In genomic region chr11:95835768-95836488, GRCh38 we compare ENCODE assay signal across 8 cellular contexts. TPM values are rescaled to one million over a fixed set of nuclear protein-coding genes. Genes with fewer than 3 reads are reported as not detected.
DNase-seq lines count a peak whose midpoint lies in the region; ATAC-seq and TF ChIP-seq lines count a peak whose summit lies in the region.

No MANE protein-coding gene starts in this region.

- H3K27me3 ChIP-seq in SU-DHL-6 (ENCODE audit: low read length) (no peaks in the 10 kb centered on the region), adrenal gland (no peaks in the 10 kb centered on the region), left ventricle myocardium inferior (ENCODE audit: low read depth) (no peaks in the 10 kb centered on the region)

- H3F3A ChIP-seq in SU-DHL-6 (ENCODE audit: insufficient read depth), result 0 out of 2 replicates have a peak, but pooled peaks cover 2% of the 10 kb centered on the region

- no peak overlapping the region for H3K9ac ChIP-seq in SU-DHL-6 (ENCODE audit: low read length)

- H3K79me2 ChIP-seq in SU-DHL-6 (ENCODE audit: insufficient read depth, low read length), result no peaks in the 10 kb centered on the region

- no peak overlapping the region for H3K4me2 ChIP-seq in SU-DHL-6 (ENCODE audit: low read depth, low read length, poor library complexity, severe bottlenecking)

- ATAC-seq in HG02623 (IDR thresholded peaks at IDR 0.05; ENCODE audit: unreplicated experiment), result peak; percentile 88

- H3K4me1 ChIP-seq in adrenal gland (replicated peaks in 1 of 2) (peaks cover 0 to 4% of the 10 kb centered on the region in 2 donors), left ventricle myocardium inferior (peaks cover 5% of the 10 kb centered on the region)

- H3K4me3 ChIP-seq in SU-DHL-6 (ENCODE audit: insufficient read depth, low read length, poor library complexity, severe bottlenecking) (no peak overlapping the region), adrenal gland (no peak overlapping the region), left ventricle myocardium inferior (no peak overlapping the region), retinal pigment epithelial cell (ENCODE audit: low read length) (no peak overlapping the region)

- no peak overlapping the region for H2AFZ ChIP-seq in SU-DHL-6 (ENCODE audit: low read depth, low read length, severe bottlenecking)

- peaks cover 51% of the 10 kb centered on the region; the same call in 1 of the 2 replicates for H3K36me3 ChIP-seq in SU-DHL-6 (ENCODE audit: low read length)
- peaks cover 0 to 27% of the 10 kb centered on the region in 2 donors for H3K36me3 ChIP-seq in adrenal gland (replicated peaks in 1 of 2)
- H3K36me3 ChIP-seq in left ventricle myocardium inferior, result peaks cover 74% of the 10 kb centered on the region

- TF ChIP-seq CTCF in GM12874 (IDR thresholded peaks at IDR 0.05; ENCODE audit: insufficient read depth, low read depth, low read length), result peak; percentile 75
- TF ChIP-seq CTCF in SU-DHL-6 (IDR thresholded peaks at IDR 0.05; ENCODE audit: insufficient read depth, low read length, poor library complexity, severe bottlenecking), result peak; percentile 82
- TF ChIP-seq CTCF in adrenal gland (IDR thresholded peaks at IDR 0.05), result peak; percentile 75 to 92 (median 88)
- peak; percentile 88 for TF ChIP-seq CTCF in left ventricle myocardium inferior (IDR thresholded peaks at IDR 0.05; ENCODE audit: borderline replicate concordance)
- peak; percentile 94 for TF ChIP-seq CTCF in retinal pigment epithelial cell (conservative IDR thresholded peaks at IDR 0.05; ENCODE audit: low read depth, low read length)

- 6 to 20% (median 14%) methylated on average over 3 of the region's 3 CpGs for WGBS in adrenal gland, 4 donors

- intact Hi-C loops in adrenal gland (cut with DNase I) (loop anchor here (5.0 to 10.0 kb wide), 2 partner anchors 309 to 506 kb away; partner anchors contain the start of gene MAML2 (in 1 of the 2)), left ventricle myocardium inferior (cut with micrococcal nuclease) (loop anchor here (10.0 kb wide), 1 partner anchor 559 kb away; the partner anchor contains the start of gene JRKL)

- H3K9me3 ChIP-seq in SU-DHL-6 (ENCODE audit: insufficient read depth, low read length) (no peaks in the 10 kb centered on the region), adrenal gland (replicated peaks in 1 of 3) (no peaks in the 10 kb centered on the region), left ventricle myocardium inferior (replicated peaks) (no peaks in the 10 kb centered on the region)

- H3K9me2 ChIP-seq in SU-DHL-6 (replicated peaks; ENCODE audit: insufficient read depth, low read length), result no peaks in the 10 kb centered on the region

- DNase-seq in NCI-H1048 (lab: John Stamatoyannopoulos, UW) (peak; percentile 58), adrenal gland (peak; percentile 57 to 87 (median 73)), left ventricle myocardium inferior (peak; percentile 22), retinal pigment epithelial cell (ENCODE audit: low read depth) (peak; percentile 84), NK-92 (lab: John Stamatoyannopoulos, UW; ENCODE audit: unreplicated experiment) (no peak)

- no peak for TF ChIP-seq POLR2A in adrenal gland (IDR thresholded peaks at IDR 0.05)

- H4K20me1 ChIP-seq in SU-DHL-6 (ENCODE audit: low read depth, low read length), result no peaks in the 10 kb centered on the region

- H3K27ac ChIP-seq in SU-DHL-6 (ENCODE audit: low read depth, low read length) (no peak overlapping the region), adrenal gland (peak overlapping the region in 1 of 5 donors; percentile 32), left ventricle myocardium inferior (replicated peaks) (peak overlapping the region; percentile 31)

RNA-seq across cellular contexts. Expression of gene CEP57, which starts 45.6 kb away (rescaled TPM):
- total RNA-seq in adrenal gland, result 10 to 100 TPM; 18.4 to 45.5 (median 34.6) TPM
- 10 to 100 TPM; 12.9 to 32.3 (median 13.7) TPM for polyA plus RNA-seq in adrenal gland
- 22.2 TPM for total RNA-seq in left ventricle myocardium inferior

RNA-seq across cellular contexts. Expression of gene FAM76B, which starts 46.3 kb away (rescaled TPM):
- 10 to 100 TPM in 5 of 8 donors, 1 to 10 TPM in 3; 1.4 to 30.6 (median 19.2) TPM for total RNA-seq in adrenal gland
- 10 to 100 TPM; 15.8 to 16.5 (median 16.1) TPM for polyA plus RNA-seq in adrenal gland
- total RNA-seq in left ventricle myocardium inferior, result 6.5 TPM
